2 cellular contexts compared by ENCODE assay signal in the genomic region with DNA sequence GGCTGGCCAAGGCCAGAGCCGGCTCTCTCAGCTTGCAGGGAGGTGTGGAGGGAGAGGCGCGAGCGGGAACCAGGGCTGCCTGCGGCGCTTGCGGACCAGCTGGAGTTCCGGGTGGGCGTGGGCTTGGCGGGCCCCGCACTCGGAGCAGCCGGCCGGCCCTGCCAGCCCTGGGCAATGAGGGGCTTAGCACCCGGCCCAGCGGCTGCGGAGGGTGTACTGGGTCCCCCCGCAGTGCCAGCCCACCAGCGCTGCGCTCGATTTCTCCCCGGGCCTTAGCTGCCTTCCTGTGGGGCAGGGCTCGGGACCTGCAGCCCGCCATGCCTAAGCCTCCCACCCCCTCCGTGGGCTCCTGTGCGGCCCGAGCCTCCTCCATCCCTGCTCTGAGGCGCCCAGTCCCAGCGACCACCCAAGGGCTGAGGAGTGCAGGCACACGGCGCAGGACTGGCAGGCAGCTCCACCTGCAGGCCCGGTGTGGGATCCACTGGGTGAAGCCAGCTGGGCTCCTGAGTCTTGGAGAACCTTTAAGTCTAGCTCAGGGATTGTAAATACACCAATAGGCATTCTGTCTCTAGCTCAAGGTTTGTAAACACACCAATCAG. TPM values are rescaled to one million over a fixed set of nuclear protein-coding genes. Genes with fewer than 3 reads are reported as not detected.
"Had no signal": no experiment of that assay in that cellular context is flagged by ENCODE, and none has a peak within 500 bp of the region (broad histone marks: within the 10 kb centered on the region; RNA-seq: fewer than 3 reads in every experiment).

No MANE protein-coding gene starts in this region.

RNA-seq across cellular contexts. Expression of a gene that starts 14.7 kb away (rescaled TPM):
- total RNA-seq: activated CD4-positive, alpha-beta memory T cell treated with anti-CD3 and anti-CD28 coated beads, Interleukin-2, amount 10 ng/mL, durations not matched to agents 7 days and 5 days; activated T-helper 17 cell treated with anti-CD3 and anti-CD28 coated beads, Interleukin-2, amount 50 U/mL, for 72 hours had no signal
